Comparison of ENCODE assay signal across 8 cellular contexts in the genomic region with DNA sequence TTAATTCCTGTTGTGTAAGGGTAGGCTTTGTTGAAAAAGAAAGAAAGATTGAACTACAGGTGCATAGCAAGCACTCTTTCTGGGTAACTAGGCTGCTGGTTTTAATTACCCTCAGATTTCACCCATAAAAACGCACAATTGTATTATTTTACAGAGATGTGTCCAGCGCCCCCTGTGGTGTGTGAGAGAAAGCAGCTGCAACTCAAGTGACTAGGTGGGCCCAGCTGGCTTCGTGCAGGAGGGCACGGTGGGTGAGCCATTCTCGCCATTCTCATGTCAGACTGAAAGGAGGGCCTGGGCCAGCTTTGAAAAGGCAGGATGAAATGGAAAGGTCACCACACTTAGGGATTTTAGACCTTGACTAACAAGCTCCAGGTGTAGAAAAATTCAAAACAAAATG.
DNase-seq lines count a peak whose midpoint lies in the region; ATAC-seq and TF ChIP-seq lines count a peak whose summit lies in the region.

No MANE protein-coding gene starts in this region.

- H3K4me3 ChIP-seq in BE2C (ENCODE audit: low read depth, low read length): no peak overlapping the region
- H3K4me3 ChIP-seq in thoracic aorta: no peak overlapping the region

- H3K9me3 ChIP-seq in BE2C: no peaks in the 10 kb centered on the region
- H3K9me3 ChIP-seq in thoracic aorta: no peaks in the 10 kb centered on the region

- DNase-seq in BE2C (peak; percentile 27), HT-29 (ENCODE audit: low spot score) (peak; percentile 10), foreskin keratinocyte (no peak), thoracic aorta (ENCODE audit: low spot score) (no peak), SW 1271 (lab: John Stamatoyannopoulos, UW) (no peak)
- DNase-seq in activated CD8-positive, alpha-beta memory T cell treated with anti-CD3 and anti-CD28 coated beads, Interleukin-2, amount 50 U/mL, for 48 hours: peak; percentile 64

- TF ChIP-seq CTCF in BE2C (IDR thresholded peaks at IDR 0.05; ENCODE audit: low read depth, low read length) (peak; percentile 64), foreskin keratinocyte (conservative IDR thresholded peaks at IDR 0.05) (peak; percentile 54), thoracic aorta (IDR thresholded peaks at IDR 0.05) (peak; percentile 28)

- H3K36me3 ChIP-seq in BE2C (peaks cover 13% of the 10 kb centered on the region), thoracic aorta (peaks cover 49% of the 10 kb centered on the region)

- H3K27ac ChIP-seq in foreskin keratinocyte (no peak overlapping the region), thoracic aorta (no peak overlapping the region)

- peak; percentile 39 for ATAC-seq in foreskin keratinocyte
- ATAC-seq in thoracic aorta (ENCODE audit: insufficient number of reproducible peaks, low FRiP score, low read depth): no peak
- no peak for ATAC-seq in GM21447 (IDR thresholded peaks at IDR 0.05; ENCODE audit: unreplicated experiment)
- ATAC-seq in GM21423 (IDR thresholded peaks at IDR 0.05; ENCODE audit: unreplicated experiment): no peak

- no peaks in the 10 kb centered on the region for H3K27me3 ChIP-seq in BE2C
- no peaks in the 10 kb centered on the region for H3K27me3 ChIP-seq in foreskin keratinocyte
- H3K27me3 ChIP-seq in thoracic aorta (replicated peaks; ENCODE audit: insufficient read depth): no peaks in the 10 kb centered on the region

- H3K4me1 ChIP-seq in BE2C (no peaks in the 10 kb centered on the region; the same call in 1 of the 2 replicates), foreskin keratinocyte (no peaks in the 10 kb centered on the region), thoracic aorta (ENCODE audit: control insufficient read depth in 1 of 2, low read depth in 2 of 2) (peaks cover 0 to 10% of the 10 kb centered on the region in 2 donors)

Comparison
In these comparisons a context has a peak if more than half of its experiments do, and no peak if none do; other contexts are left out.
1. DNase-seq: peak in BE2C (single experiment), HT-29 (single experiment) and activated CD8-positive, alpha-beta memory T cell treated with anti-CD3 and anti-CD28 coated beads, Interleukin-2, amount 50 U/mL, for 48 hours (single experiment); none in foreskin keratinocyte (0 of 2), thoracic aorta (single experiment) and SW 1271 (0 of 2).
2. Peak in every context shown above with its lines, with median percentiles within 50 percentile points of each other: CTCF ChIP-seq.